ENCODE assay signal across 1 cellular context in the genomic region with DNA sequence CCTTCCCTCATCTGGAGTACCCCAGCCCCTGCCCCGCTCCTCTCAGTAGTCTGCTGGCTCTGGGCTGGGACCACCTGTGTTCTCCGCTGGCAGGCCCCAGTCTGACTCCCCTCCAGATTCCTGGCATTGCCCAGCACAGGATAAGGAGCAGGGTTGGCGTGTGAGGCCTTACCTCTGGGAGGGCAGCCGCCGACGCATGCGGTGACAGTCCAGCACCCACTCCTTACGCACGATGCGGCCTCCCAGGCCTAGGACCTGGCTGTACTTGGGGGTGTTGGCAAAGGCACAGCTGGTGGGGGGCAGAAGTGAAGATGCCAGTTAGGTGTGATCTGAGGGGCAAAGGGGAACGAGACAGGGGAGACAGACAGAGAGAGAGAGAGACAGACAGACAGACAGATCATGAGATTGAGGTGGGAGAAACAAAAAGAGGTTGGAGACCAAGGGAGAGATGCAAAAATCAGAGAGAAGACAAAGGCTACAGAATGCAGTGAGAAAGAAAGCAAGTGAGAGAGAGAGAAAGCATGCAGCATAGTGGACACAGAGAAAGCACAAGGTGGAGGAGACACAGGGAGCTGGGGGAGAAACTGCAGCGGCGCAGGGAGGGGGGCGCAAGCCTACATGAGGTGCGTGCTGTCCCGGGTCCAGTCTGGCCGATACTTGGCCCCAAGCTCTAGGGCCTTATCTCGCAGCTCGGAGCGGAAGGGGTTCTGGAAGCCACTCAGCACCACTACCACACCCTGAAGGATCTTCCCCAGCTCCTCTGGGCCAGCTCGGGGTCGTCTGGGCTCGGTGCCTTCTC.
TF ChIP-seq lines count a peak whose summit lies in the region.

No MANE protein-coding gene starts in this region.

TF ChIP-seq in GM23338, 12 proteins besides CTCF, POLR2A, EP300 and RAD21 (continued from another document):
- TF ChIP-seq, protein P1, sequence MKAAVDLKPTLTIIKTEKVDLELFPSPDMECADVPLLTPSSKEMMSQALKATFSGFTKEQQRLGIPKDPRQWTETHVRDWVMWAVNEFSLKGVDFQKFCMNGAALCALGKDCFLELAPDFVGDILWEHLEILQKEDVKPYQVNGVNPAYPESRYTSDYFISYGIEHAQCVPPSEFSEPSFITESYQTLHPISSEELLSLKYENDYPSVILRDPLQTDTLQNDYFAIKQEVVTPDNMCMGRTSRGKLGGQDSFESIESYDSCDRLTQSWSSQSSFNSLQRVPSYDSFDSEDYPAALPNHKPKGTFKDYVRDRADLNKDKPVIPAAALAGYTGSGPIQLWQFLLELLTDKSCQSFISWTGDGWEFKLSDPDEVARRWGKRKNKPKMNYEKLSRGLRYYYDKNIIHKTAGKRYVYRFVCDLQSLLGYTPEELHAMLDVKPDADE (IDR thresholded peaks at IDR 0.05): no peak
- no peak for TF ChIP-seq JUNB (IDR thresholded peaks at IDR 0.05; ENCODE audit: unreplicated experiment)
- no peak for TF ChIP-seq EZH2phosphoT487 (IDR thresholded peaks at IDR 0.05; ENCODE audit: unreplicated experiment)
- no peak for TF ChIP-seq ZNF114 (CRISPR knock-in tag; IDR thresholded peaks at IDR 0.05)
- no peak for TF ChIP-seq ZNF331 (CRISPR knock-in tag; IDR thresholded peaks at IDR 0.05; ENCODE audit: low read depth)
- TF ChIP-seq, protein P2, sequence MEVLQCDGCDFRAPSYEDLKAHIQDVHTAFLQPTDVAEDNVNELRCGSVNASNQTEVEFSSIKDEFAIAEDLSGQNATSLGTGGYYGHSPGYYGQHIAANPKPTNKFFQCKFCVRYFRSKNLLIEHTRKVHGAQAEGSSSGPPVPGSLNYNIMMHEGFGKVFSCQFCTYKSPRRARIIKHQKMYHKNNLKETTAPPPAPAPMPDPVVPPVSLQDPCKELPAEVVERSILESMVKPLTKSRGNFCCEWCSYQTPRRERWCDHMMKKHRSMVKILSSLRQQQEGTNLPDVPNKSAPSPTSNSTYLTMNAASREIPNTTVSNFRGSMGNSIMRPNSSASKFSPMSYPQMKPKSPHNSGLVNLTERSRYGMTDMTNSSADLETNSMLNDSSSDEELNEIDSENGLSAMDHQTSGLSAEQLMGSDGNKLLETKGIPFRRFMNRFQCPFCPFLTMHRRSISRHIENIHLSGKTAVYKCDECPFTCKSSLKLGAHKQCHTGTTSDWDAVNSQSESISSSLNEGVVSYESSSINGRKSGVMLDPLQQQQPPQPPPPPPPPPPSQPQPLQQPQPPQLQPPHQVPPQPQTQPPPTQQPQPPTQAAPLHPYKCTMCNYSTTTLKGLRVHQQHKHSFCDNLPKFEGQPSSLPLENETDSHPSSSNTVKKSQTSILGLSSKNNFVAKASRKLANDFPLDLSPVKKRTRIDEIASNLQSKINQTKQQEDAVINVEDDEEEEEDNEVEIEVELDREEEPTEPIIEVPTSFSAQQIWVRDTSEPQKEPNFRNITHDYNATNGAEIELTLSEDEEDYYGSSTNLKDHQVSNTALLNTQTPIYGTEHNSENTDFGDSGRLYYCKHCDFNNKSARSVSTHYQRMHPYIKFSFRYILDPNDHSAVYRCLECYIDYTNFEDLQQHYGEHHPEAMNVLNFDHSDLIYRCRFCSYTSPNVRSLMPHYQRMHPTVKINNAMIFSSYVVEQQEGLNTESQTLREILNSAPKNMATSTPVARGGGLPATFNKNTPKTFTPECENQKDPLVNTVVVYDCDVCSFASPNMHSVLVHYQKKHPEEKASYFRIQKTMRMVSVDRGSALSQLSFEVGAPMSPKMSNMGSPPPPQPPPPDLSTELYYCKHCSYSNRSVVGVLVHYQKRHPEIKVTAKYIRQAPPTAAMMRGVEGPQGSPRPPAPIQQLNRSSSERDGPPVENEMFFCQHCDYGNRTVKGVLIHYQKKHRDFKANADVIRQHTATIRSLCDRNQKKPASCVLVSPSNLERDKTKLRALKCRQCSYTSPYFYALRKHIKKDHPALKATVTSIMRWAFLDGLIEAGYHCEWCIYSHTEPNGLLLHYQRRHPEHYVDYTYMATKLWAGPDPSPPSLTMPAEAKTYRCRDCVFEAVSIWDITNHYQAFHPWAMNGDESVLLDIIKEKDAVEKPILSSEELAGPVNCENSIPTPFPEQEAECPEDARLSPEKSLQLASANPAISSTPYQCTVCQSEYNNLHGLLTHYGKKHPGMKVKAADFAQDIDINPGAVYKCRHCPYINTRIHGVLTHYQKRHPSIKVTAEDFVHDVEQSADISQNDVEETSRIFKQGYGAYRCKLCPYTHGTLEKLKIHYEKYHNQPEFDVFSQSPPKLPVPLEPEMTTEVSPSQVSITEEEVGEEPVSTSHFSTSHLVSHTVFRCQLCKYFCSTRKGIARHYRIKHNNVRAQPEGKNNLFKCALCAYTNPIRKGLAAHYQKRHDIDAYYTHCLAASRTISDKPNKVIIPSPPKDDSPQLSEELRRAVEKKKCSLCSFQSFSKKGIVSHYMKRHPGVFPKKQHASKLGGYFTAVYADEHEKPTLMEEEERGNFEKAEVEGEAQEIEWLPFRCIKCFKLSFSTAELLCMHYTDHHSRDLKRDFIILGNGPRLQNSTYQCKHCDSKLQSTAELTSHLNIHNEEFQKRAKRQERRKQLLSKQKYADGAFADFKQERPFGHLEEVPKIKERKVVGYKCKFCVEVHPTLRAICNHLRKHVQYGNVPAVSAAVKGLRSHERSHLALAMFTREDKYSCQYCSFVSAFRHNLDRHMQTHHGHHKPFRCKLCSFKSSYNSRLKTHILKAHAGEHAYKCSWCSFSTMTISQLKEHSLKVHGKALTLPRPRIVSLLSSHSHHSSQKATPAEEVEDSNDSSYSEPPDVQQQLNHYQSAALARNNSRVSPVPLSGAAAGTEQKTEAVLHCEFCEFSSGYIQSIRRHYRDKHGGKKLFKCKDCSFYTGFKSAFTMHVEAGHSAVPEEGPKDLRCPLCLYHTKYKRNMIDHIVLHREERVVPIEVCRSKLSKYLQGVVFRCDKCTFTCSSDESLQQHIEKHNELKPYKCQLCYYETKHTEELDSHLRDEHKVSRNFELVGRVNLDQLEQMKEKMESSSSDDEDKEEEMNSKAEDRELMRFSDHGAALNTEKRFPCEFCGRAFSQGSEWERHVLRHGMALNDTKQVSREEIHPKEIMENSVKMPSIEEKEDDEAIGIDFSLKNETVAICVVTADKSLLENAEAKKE (CRISPR knock-in tag; IDR thresholded peaks at IDR 0.05): no peak
- TF ChIP-seq NANOG (IDR thresholded peaks at IDR 0.05; ENCODE audit: borderline replicate concordance): no peak
- TF ChIP-seq POLR2AphosphoS5 (IDR thresholded peaks at IDR 0.05; ENCODE audit: low read depth): no peak
- TF ChIP-seq, protein P3, sequence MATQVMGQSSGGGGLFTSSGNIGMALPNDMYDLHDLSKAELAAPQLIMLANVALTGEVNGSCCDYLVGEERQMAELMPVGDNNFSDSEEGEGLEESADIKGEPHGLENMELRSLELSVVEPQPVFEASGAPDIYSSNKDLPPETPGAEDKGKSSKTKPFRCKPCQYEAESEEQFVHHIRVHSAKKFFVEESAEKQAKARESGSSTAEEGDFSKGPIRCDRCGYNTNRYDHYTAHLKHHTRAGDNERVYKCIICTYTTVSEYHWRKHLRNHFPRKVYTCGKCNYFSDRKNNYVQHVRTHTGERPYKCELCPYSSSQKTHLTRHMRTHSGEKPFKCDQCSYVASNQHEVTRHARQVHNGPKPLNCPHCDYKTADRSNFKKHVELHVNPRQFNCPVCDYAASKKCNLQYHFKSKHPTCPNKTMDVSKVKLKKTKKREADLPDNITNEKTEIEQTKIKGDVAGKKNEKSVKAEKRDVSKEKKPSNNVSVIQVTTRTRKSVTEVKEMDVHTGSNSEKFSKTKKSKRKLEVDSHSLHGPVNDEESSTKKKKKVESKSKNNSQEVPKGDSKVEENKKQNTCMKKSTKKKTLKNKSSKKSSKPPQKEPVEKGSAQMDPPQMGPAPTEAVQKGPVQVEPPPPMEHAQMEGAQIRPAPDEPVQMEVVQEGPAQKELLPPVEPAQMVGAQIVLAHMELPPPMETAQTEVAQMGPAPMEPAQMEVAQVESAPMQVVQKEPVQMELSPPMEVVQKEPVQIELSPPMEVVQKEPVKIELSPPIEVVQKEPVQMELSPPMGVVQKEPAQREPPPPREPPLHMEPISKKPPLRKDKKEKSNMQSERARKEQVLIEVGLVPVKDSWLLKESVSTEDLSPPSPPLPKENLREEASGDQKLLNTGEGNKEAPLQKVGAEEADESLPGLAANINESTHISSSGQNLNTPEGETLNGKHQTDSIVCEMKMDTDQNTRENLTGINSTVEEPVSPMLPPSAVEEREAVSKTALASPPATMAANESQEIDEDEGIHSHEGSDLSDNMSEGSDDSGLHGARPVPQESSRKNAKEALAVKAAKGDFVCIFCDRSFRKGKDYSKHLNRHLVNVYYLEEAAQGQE (IDR thresholded peaks at IDR 0.05; ENCODE audit: unreplicated experiment): no peak
- TF ChIP-seq EZH2 (IDR thresholded peaks at IDR 0.05; ENCODE audit: low read depth, unreplicated experiment): no peak
